In genomic region chr3:143562789-143563188, GRCh38 we compare ENCODE assay signal across 20 cellular contexts.
"Had no signal": no experiment of that assay in that cellular context is flagged by ENCODE, and none has a peak within 500 bp of the region (broad histone marks: within the 10 kb centered on the region; RNA-seq: fewer than 3 reads in every experiment).

No MANE protein-coding gene starts in this region.

- H3K4me3 ChIP-seq: gastrocnemius medialis, lower lobe of right lung, pancreas, right lobe of liver, suprapubic skin, transverse colon had no signal

- H3K27ac Mint-ChIP-seq: effector memory CD8-positive, alpha-beta T cell; natural killer cell; stimulated activated naive CD8-positive, alpha-beta T cell treated with anti-CD3 and anti-CD28 coated beads, Interleukin-15, amount 100 ng/mL, for 72 hours had no signal

- H3K4me1 Mint-ChIP-seq: stimulated activated naive CD8-positive, alpha-beta T cell treated with anti-CD3 and anti-CD28 coated beads, Interleukin-15, amount 100 ng/mL, for 72 hours had no signal

- H3K27me3 Mint-ChIP-seq: effector memory CD8-positive, alpha-beta T cell; stimulated activated naive CD8-positive, alpha-beta T cell treated with anti-CD3 and anti-CD28 coated beads, Interleukin-15, amount 100 ng/mL, for 72 hours had no signal

- H3K27me3 ChIP-seq: gastrocnemius medialis, pancreas, right lobe of liver, suprapubic skin, transverse colon had no signal

- H3K9me3 Mint-ChIP-seq: effector memory CD8-positive, alpha-beta T cell; natural killer cell had no signal

- H3K9me3 ChIP-seq: gastrocnemius medialis, pancreas, right lobe of liver had no signal

- H3K36me3 ChIP-seq: gastrocnemius medialis, lower lobe of right lung, pancreas, right lobe of liver, suprapubic skin, transverse colon had no signal

- DNase-seq: cortex of kidney; effector memory CD8-positive, alpha-beta T cell; foreskin fibroblast; gastrocnemius medialis; head of caudate nucleus; left ventricle myocardium superior; lower lobe of right lung; natural killer cell; occipital lobe; pancreas; right lobe of liver; small intestine; stimulated activated CD4-positive, alpha-beta T cell treated with anti-CD3 and anti-CD28 coated beads, Interleukin-12 subunit alpha, Interleukin-12 subunit beta, amount 100 ng/mL, for 4 hours; stimulated activated CD4-positive, alpha-beta T cell treated with anti-CD3 and anti-CD28 coated beads, Interleukin-1b, Interleukin-23, amount 100 ng/mL, for 48 hours; stimulated activated CD4-positive, alpha-beta T cell treated with anti-CD3 and anti-CD28 coated beads, Interleukin-4, amount 100 ng/mL, for 1 hour; stimulated activated CD8-positive, alpha-beta memory T cell treated with anti-CD3 and anti-CD28 coated beads, Interleukin-4, amount 100 ng/mL, for 48 hours; stimulated activated naive CD4-positive, alpha-beta T cell; stimulated activated naive CD8-positive, alpha-beta T cell treated with anti-CD3 and anti-CD28 coated beads, Interleukin-15, amount 100 ng/mL, for 72 hours; transverse colon had no signal

- H3K27ac ChIP-seq: gastrocnemius medialis, lower lobe of right lung, pancreas, right lobe of liver, suprapubic skin, transverse colon had no signal

- H3K4me3 Mint-ChIP-seq: effector memory CD8-positive, alpha-beta T cell; natural killer cell; stimulated activated naive CD8-positive, alpha-beta T cell treated with anti-CD3 and anti-CD28 coated beads, Interleukin-15, amount 100 ng/mL, for 72 hours had no signal

- H3K4me1 ChIP-seq: gastrocnemius medialis, pancreas, right lobe of liver, suprapubic skin had no signal

- ATAC-seq: effector memory CD8-positive, alpha-beta T cell; gastrocnemius medialis; left ventricle myocardium superior; lower lobe of right lung; natural killer cell; pancreas; right lobe of liver; stimulated activated naive CD8-positive, alpha-beta T cell treated with anti-CD3 and anti-CD28 coated beads, Interleukin-15, amount 100 ng/mL, for 72 hours had no signal
